ENCODE assay signal across 8 cellular contexts in the genomic region with DNA sequence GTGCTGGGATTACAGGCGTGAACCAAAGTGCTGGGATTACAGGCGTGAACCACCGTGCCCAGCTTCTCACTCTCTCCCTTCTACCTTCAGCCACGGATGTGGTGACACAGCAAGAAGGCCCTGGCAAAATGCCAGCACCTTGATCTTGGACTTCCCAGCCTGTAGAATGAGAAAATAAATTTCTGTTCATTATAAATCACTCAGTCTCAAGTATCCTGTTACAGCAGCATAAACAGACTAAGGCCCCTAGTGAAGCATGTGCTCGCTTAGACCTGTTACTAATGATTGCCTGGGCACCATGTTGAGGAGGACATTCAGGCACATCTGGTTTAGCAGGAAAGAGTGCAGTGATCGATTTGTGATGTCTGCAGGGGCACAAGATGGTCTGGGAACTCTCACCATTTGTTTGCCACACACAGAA.
DNase-seq lines count a peak whose midpoint lies in the region; ATAC-seq and TF ChIP-seq lines count a peak whose summit lies in the region.
"Not testable (repeated sequence)": the region's sequence is repeated elsewhere in the genome, so short reads cannot be mapped to it uniquely, and the experiment has no call there.

No MANE protein-coding gene starts in this region.

- not testable (repeated sequence) for TF ChIP-seq RAD21 in Ishikawa (IDR thresholded peaks at IDR 0.05; ENCODE audit: low read depth)

- intact Hi-C loops in PC-3 (cut with micrococcal nuclease) = not testable (repeated sequence)

- DNase-seq in COLO668 (lab: John Stamatoyannopoulos, UW; ENCODE audit: unreplicated experiment) = peak; percentile 24
- peak; percentile 10 for DNase-seq in PC-3
- DNase-seq in activated CD4-positive, alpha-beta T cell treated with anti-CD3 and anti-CD28 coated beads for 48 hours = peak; percentile 16
- DNase-seq in activated effector memory CD4-positive, alpha-beta T cell treated with Interleukin-2 at 50 U/mL for 16 hours = peak; percentile 6
- DNase-seq in choroid plexus epithelial cell (ENCODE audit: low read depth) = peak; percentile 29
- peak; percentile 5 for DNase-seq in myocyte (ENCODE audit: low read depth)
- peak; percentile 27 for DNase-seq in stimulated activated CD8-positive, alpha-beta memory T cell treated with anti-CD3 and anti-CD28 coated beads, Interleukin-4, amount 100 ng/mL, for 48 hours

- H2AFZ ChIP-seq in PC-3 (ENCODE audit: low read length) = not testable (repeated sequence)

- not testable (repeated sequence) for ATAC-seq in PC-3

- H3K9ac ChIP-seq in PC-3 (ENCODE audit: low read length) = not testable (repeated sequence)

- not testable (repeated sequence) for H3K79me2 ChIP-seq in PC-3 (ENCODE audit: low read length)

- TF ChIP-seq CTCF in PC-3 (conservative IDR thresholded peaks at IDR 0.05; ENCODE audit: low read depth, low read length); choroid plexus epithelial cell (conservative IDR thresholded peaks at IDR 0.05; ENCODE audit: low read depth, low read length): not testable (repeated sequence)

- H3K36me3 ChIP-seq in PC-3 (ENCODE audit: low read depth, low read length) = not testable (repeated sequence)

- H4K20me1 ChIP-seq in PC-3 (ENCODE audit: low read length) = not testable (repeated sequence)

- not testable (repeated sequence) for H3K4me3 ChIP-seq in PC-3 (ENCODE audit: low read length); choroid plexus epithelial cell (ENCODE audit: low read depth, low read length)

- CTCF ChIA-PET in PC-3 (lab: Charles Lee) = not testable (repeated sequence)

- H3F3A ChIP-seq in PC-3 (ENCODE audit: low read length, unreplicated experiment) = not testable (repeated sequence)

- H3K4me2 ChIP-seq in PC-3 (ENCODE audit: low read length) = not testable (repeated sequence)

- not testable (repeated sequence) for H3K9me2 ChIP-seq in PC-3 (replicated peaks; ENCODE audit: low read length)

- H3K27me3 ChIP-seq in PC-3 (ENCODE audit: low read length) = not testable (repeated sequence)

- not testable (repeated sequence) for H3K27ac ChIP-seq in PC-3 (ENCODE audit: low read length)

- TF ChIP-seq EP300 in Ishikawa (IDR thresholded peaks at IDR 0.05; ENCODE audit: borderline replicate concordance) = not testable (repeated sequence)

- H3K4me1 ChIP-seq in PC-3 (ENCODE audit: insufficient read depth, low read length) = not testable (repeated sequence)

- not testable (repeated sequence) for H3K9me3 ChIP-seq in PC-3 (ENCODE audit: low read length)

- POLR2A ChIA-PET in PC-3 (lab: Charles Lee; ENCODE audit: unreplicated experiment) = not testable (repeated sequence)

- not testable (repeated sequence) for BruUV-seq in PC-3 (replicated peaks; lab: Mats Ljungman, UMichigan)

TF ChIP-seq in Ishikawa, 13 proteins besides CTCF, POLR2A, EP300 and RAD21:
- TF ChIP-seq YY1 (IDR thresholded peaks at IDR 0.05; ENCODE audit: low read depth) = 0 out of 2 replicates have a peak, but pooled peaks have one; percentile 40
- peak; percentile 28; the same call in 1 of the 2 replicates for TF ChIP-seq TCF12 (IDR thresholded peaks at IDR 0.05; ENCODE audit: low read depth)
- peak; percentile 40; the same call in 1 of the 2 replicates for TF ChIP-seq TEAD4 (IDR thresholded peaks at IDR 0.05)
- TF ChIP-seq NFIC (IDR thresholded peaks at IDR 0.05) = peak; percentile 91
- TF ChIP-seq, protein P1, sequence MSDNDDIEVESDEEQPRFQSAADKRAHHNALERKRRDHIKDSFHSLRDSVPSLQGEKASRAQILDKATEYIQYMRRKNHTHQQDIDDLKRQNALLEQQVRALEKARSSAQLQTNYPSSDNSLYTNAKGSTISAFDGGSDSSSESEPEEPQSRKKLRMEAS (IDR thresholded peaks at IDR 0.05) = peak; percentile 42; the same call in 1 of the 2 replicates
